18 cellular contexts compared by ENCODE assay signal in genomic region chr17:32160526-32160925, GRCh38. TPM values are rescaled to one million over a fixed set of nuclear protein-coding genes. Genes with fewer than 3 reads are reported as not detected.
DNase-seq lines count a peak whose midpoint lies in the region; ATAC-seq and TF ChIP-seq lines count a peak whose summit lies in the region.
"Had no signal": no experiment of that assay in that cellular context is flagged by ENCODE, and none has a peak within 500 bp of the region (broad histone marks: within the 10 kb centered on the region; RNA-seq: fewer than 3 reads in every experiment).

No MANE protein-coding gene starts in this region.

- CTCF ChIA-PET in activated CD8-positive, alpha-beta T cell treated with anti-CD3 and anti-CD28 coated beads, Interleukin-2, amount 10 ng/mL, durations not matched to agents 7 days and 5 days (lab: Charles Lee): no interaction called here

- H3K36me3 Mint-ChIP-seq in activated CD8-positive, alpha-beta T cell treated with anti-CD3 and anti-CD28 coated beads, Interleukin-2, amount 10 ng/mL, durations not matched to agents 7 days and 5 days (ENCODE audit: low read depth): peaks cover 19% of the 10 kb centered on the region

- TF ChIP-seq CTCF in dorsolateral prefrontal cortex (IDR thresholded peaks at IDR 0.05 in 54 of 56, conservative IDR thresholded peaks at IDR 0.05 in 2 of 56; ENCODE audit: low read depth in 1 of 56, partially characterized antibody in 56 of 56): no peak
- TF ChIP-seq CTCF in GM13977 (IDR thresholded peaks at IDR 0.05; ENCODE audit: extremely low read depth, insufficient read depth, missing control alignments): no peak

- H3K4me3 Mint-ChIP-seq in activated CD8-positive, alpha-beta T cell treated with anti-CD3 and anti-CD28 coated beads, Interleukin-2, amount 10 ng/mL, durations not matched to agents 7 days and 5 days: no peak overlapping the region
- H3K4me3 Mint-ChIP-seq: B cell; CD4-positive, CD25-positive, alpha-beta regulatory T cell had no signal

- POLR2A ChIA-PET in activated CD8-positive, alpha-beta T cell treated with anti-CD3 and anti-CD28 coated beads, Interleukin-2, amount 10 ng/mL, durations not matched to agents 7 days and 5 days (lab: Charles Lee): interaction anchor here (0.9 kb wide), 1 partner anchor 10 kb away, joined by 3 read pairs; no protein-coding TSS in a partner anchor

- H3K27ac ChIP-seq in dorsolateral prefrontal cortex: peak overlapping the region in 52 of 59 donors; percentile 4 to 85 (median 76)
- peak overlapping the region; percentile 75 for H3K27ac ChIP-seq in substantia nigra (ENCODE audit: low read depth, low read length, poor library complexity, severe bottlenecking)
- H3K27ac ChIP-seq: 22Rv1, HL-60, SK-N-MC had no signal

- in situ Hi-C loops in GM13977 (cut with MboI; ENCODE audit: low pct_unique_long_range_greater_than_20kb, low sequenced_read_pairs, unreplicated experiment): no loop called here

- ATAC-seq in Right ventricle myocardium inferior (peak; percentile 38), left lobe of liver (peak; percentile 20)
- ATAC-seq in activated CD8-positive, alpha-beta T cell treated with anti-CD3 and anti-CD28 coated beads, Interleukin-2, amount 10 ng/mL, durations not matched to agents 7 days and 5 days: no peak

- intact Hi-C loops in Right ventricle myocardium inferior (cut with DNase I): no loop called here
- intact Hi-C loops in cardiac septum (cut with DNase I): no loop called here
- intact Hi-C loops in dorsolateral prefrontal cortex (cut with DNase I): no loop called here

- peak overlapping the region in 1 of 59 donors; percentile 6 for H3K4me3 ChIP-seq in dorsolateral prefrontal cortex
- H3K4me3 ChIP-seq: SK-N-MC had no signal

- no peak for DNase-seq in Right ventricle myocardium inferior (ENCODE audit: missing footprints)
- DNase-seq in cardiac septum (ENCODE audit: low spot score): no peak
- DNase-seq in dorsolateral prefrontal cortex: no peak
- DNase-seq in left lobe of liver (ENCODE audit: low spot score): peak; percentile 41
- peak in 5 of 49 donors; percentile 4 to 17 (median 9) for DNase-seq in substantia nigra (lab: John Stamatoyannopoulos, UW)
- no peak for DNase-seq in activated CD8-positive, alpha-beta T cell treated with anti-CD3 and anti-CD28 coated beads, Interleukin-2, amount 10 ng/mL, durations not matched to agents 7 days and 5 days
- no peak for DNase-seq in GM13977 (ENCODE audit: low spot score)
- no peak for DNase-seq in globus pallidus (ENCODE audit: low spot score)
- DNase-seq: CD4-positive, CD25-positive, alpha-beta regulatory T cell; COR-L47; GDM1; KBM-7; NCI-H1105; NCI-H2081 treated with DMSO at 0.1 percent for 48 hours had no signal

- H3K27me3 ChIP-seq in dorsolateral prefrontal cortex: no peaks in the 10 kb centered on the region

- H3K4me1 Mint-ChIP-seq in activated CD8-positive, alpha-beta T cell treated with anti-CD3 and anti-CD28 coated beads, Interleukin-2, amount 10 ng/mL, durations not matched to agents 7 days and 5 days (ENCODE audit: low read depth): no peaks in the 10 kb centered on the region
- H3K4me1 Mint-ChIP-seq: B cell had no signal

- no peaks in the 10 kb centered on the region for H3K9me3 Mint-ChIP-seq in activated CD8-positive, alpha-beta T cell treated with anti-CD3 and anti-CD28 coated beads, Interleukin-2, amount 10 ng/mL, durations not matched to agents 7 days and 5 days (ENCODE audit: insufficient read depth)

- no peak overlapping the region for H3K27ac Mint-ChIP-seq in activated CD8-positive, alpha-beta T cell treated with anti-CD3 and anti-CD28 coated beads, Interleukin-2, amount 10 ng/mL, durations not matched to agents 7 days and 5 days
- H3K27ac Mint-ChIP-seq: B cell had no signal

- no peaks in the 10 kb centered on the region for H3K27me3 Mint-ChIP-seq in activated CD8-positive, alpha-beta T cell treated with anti-CD3 and anti-CD28 coated beads, Interleukin-2, amount 10 ng/mL, durations not matched to agents 7 days and 5 days (ENCODE audit: low read depth)
- H3K27me3 Mint-ChIP-seq: B cell; CD4-positive, CD25-positive, alpha-beta regulatory T cell had no signal

RNA-seq across cellular contexts. Expression of gene RHOT1, which starts 18.2 kb away (rescaled TPM):
- total RNA-seq in Right ventricle myocardium inferior (64.1 TPM), cardiac septum (39.4 TPM), dorsolateral prefrontal cortex (100 to 1,000 TPM in 1 of 120 experiments, 10 to 100 TPM in 119; 56.2 to 102 (median 73.5) TPM), left lobe of liver (12.5 TPM)
- 10 to 100 TPM; 29.9 to 31.4 TPM for total RNA-seq in activated CD8-positive, alpha-beta T cell treated with anti-CD3 and anti-CD28 coated beads, Interleukin-2, amount 10 ng/mL, durations not matched to agents 7 days and 5 days
